14 cellular contexts compared by ENCODE assay signal in genomic region chr20:6169251-6169650, GRCh38. TPM values are rescaled to one million over a fixed set of nuclear protein-coding genes. Genes with fewer than 3 reads are reported as not detected.
DNase-seq lines count a peak whose midpoint lies in the region; ATAC-seq and TF ChIP-seq lines count a peak whose summit lies in the region.
"Had no signal": no experiment of that assay in that cellular context is flagged by ENCODE, and none has a peak within 500 bp of the region (broad histone marks: within the 10 kb centered on the region; RNA-seq: fewer than 3 reads in every experiment).

No MANE protein-coding gene starts in this region.

- peak in 1 of 6 experiments; percentile 33 for TF ChIP-seq CTCF in adrenal gland (IDR thresholded peaks at IDR 0.05)

- no peaks in the 10 kb centered on the region for H3K36me3 ChIP-seq in adrenal gland (replicated peaks in 1 of 2)

- no peak overlapping the region for H3K4me3 ChIP-seq in adrenal gland

- intact Hi-C loops in adrenal gland (cut with DNase I): no loop called here
- intact Hi-C loops in head of caudate nucleus (cut with DNase I): no loop called here

- no peak for TF ChIP-seq POLR2A in adrenal gland (IDR thresholded peaks at IDR 0.05)

- H3K27me3 ChIP-seq in adrenal gland: no peaks in the 10 kb centered on the region

- H3K27ac ChIP-seq in adrenal gland: no peak overlapping the region

- no peak for ATAC-seq in GM19395 (IDR thresholded peaks at IDR 0.05; ENCODE audit: unreplicated experiment)

- DNase-seq in ELR (ENCODE audit: low read depth): peak; percentile 21
- peak; percentile 30 for DNase-seq in HuH-7 (ENCODE audit: low spot score)
- peak in 5 of 7 donors; percentile 19 to 50 (median 29) for DNase-seq in adrenal gland
- peak; percentile 71 for DNase-seq in kidney tubule cell (ENCODE audit: low spot score)
- DNase-seq in head of caudate nucleus: no peak
- DNase-seq in NOMO-1 treated with dmso at 0.1 percent for 144 hours (lab: John Stamatoyannopoulos, UW; ENCODE audit: unreplicated experiment): no peak
- no peak for DNase-seq in middle frontal gyrus (ENCODE audit: extremely low spot score, low spot score)
- DNase-seq: activated CD4-positive, CD25-positive, alpha-beta regulatory T cell; DND-41; hypothalamus; NCI-H1092 treated with DMSO at 0.1 percent for 48 hours; OCI-M1; stimulated activated CD8-positive, alpha-beta memory T cell treated with anti-CD3 and anti-CD28 coated beads, Interleukin-4, amount 100 ng/mL, for 48 hours had no signal

- H3K9me3 ChIP-seq in adrenal gland (replicated peaks in 1 of 3): no peaks in the 10 kb centered on the region

- H3K4me1 ChIP-seq in adrenal gland (replicated peaks in 1 of 2): peaks cover 13 to 16% of the 10 kb centered on the region in 2 donors

RNA-seq across cellular contexts. Expression of gene FERMT1, which starts 46.4 kb away (rescaled TPM):
- total RNA-seq in adrenal gland: 10 to 100 TPM; 20.6 to 83.7 (median 57.6) TPM
- 10 to 100 TPM in 2 of 3 donors, 1 to 10 TPM in 1; 9.9 to 18.2 (median 15.6) TPM for polyA plus RNA-seq in adrenal gland

Comparison
In these comparisons a context has a peak if more than half of its experiments do, and no peak if none do; other contexts are left out.
1. DNase-seq: peak in ELR (single experiment), HuH-7 (single experiment), adrenal gland (5 of 7) and kidney tubule cell (single experiment); none in head of caudate nucleus (0 of 42), NOMO-1 treated with dmso at 0.1 percent for 144 hours (single experiment) and middle frontal gyrus (single experiment).